Comparison of ENCODE assay signal across 28 cellular contexts in the genomic region with DNA sequence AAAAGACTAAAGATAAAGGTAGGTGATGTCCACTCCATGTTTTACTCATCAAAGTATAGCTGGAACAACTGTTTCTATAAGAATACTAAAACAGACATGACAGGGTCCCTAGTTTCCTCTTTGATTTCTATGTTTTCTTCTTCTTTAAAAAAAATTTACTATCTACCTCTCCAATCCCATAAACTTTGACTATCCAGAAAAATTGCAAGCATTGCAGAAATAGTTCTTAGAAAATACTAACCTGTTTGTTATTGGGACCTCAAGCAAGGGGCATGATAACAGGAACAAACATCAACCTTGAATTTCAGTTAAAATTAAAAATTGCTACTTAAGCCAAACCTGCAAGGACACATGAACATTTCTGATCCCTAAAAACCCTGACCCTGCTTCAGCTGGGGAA.
DNase-seq lines count a peak whose midpoint lies in the region; ATAC-seq, FAIRE-seq and TF ChIP-seq lines count a peak whose summit lies in the region.
"Had no signal": no experiment of that assay in that cellular context is flagged by ENCODE, and none has a peak within 500 bp of the region (broad histone marks: within the 10 kb centered on the region; RNA-seq: fewer than 3 reads in every experiment).

No MANE protein-coding gene starts in this region.

- H2BK20ac ChIP-seq in IMR-90 (ENCODE audit: low read depth, low read length): no peak overlapping the region

- H3K36me3 Mint-ChIP-seq in neural progenitor cell: no peaks in the 10 kb centered on the region
- H3K36me3 Mint-ChIP-seq: CD14-positive monocyte; CD4-positive, alpha-beta memory T cell; CD4-positive, CD25-positive, alpha-beta regulatory T cell; CD8-positive, alpha-beta memory T cell had no signal

- in situ Hi-C loops in HepG2 (cut with HindIII; ENCODE audit: extremely low pct_ligation_motif_present, low pct_unique_long_range_greater_than_20kb): no loop called here
- in situ Hi-C loops in IMR-90 (cut with MboI; ENCODE audit: low sequenced_read_pairs): no loop called here

- no peaks in the 10 kb centered on the region for H3F3A ChIP-seq in neural progenitor cell (ENCODE audit: low read depth)

- H3K4me1 Mint-ChIP-seq in neural progenitor cell: no peaks in the 10 kb centered on the region
- H3K4me1 Mint-ChIP-seq: CD14-positive monocyte; CD4-positive, alpha-beta memory T cell; CD4-positive, CD25-positive, alpha-beta regulatory T cell; CD8-positive, alpha-beta memory T cell had no signal

- H3K36me3 ChIP-seq in HepG2 (replicated peaks in 1 of 2; ENCODE audit: control insufficient read depth in 1 of 2, insufficient read depth in 2 of 2, low read length in 2 of 2) (no peaks in the 10 kb centered on the region), right lobe of liver (no peaks in the 10 kb centered on the region), IMR-90 (ENCODE audit: control insufficient read depth, insufficient read depth, low read length) (no peaks in the 10 kb centered on the region), neural progenitor cell (no peaks in the 10 kb centered on the region)
- H3K36me3 ChIP-seq: BE2C, BLaER1 had no signal

- no peaks in the 10 kb centered on the region for H3K9me3 Mint-ChIP-seq in neural progenitor cell
- H3K9me3 Mint-ChIP-seq: CD14-positive monocyte had no signal

- no TSS peak for BruUV-seq in HepG2 (replicated peaks; lab: Mats Ljungman, UMichigan)
- no TSS peak for BruUV-seq in IMR-90 (replicated peaks; lab: Mats Ljungman, UMichigan)

- H3K4me3 Mint-ChIP-seq in neural progenitor cell: no peak overlapping the region
- H3K4me3 Mint-ChIP-seq: CD14-positive monocyte; CD4-positive, alpha-beta memory T cell; CD4-positive, CD25-positive, alpha-beta regulatory T cell; CD8-positive, alpha-beta memory T cell had no signal

- H3K4me3 ChIP-seq in HepG2 (replicated peaks in 1 of 3; ENCODE audit: insufficient read depth in 1 of 3, low read depth in 2 of 3, low read length in 3 of 3) (no peak overlapping the region), right lobe of liver (no peak overlapping the region), IMR-90 (ENCODE audit: insufficient read depth, low read depth, low read length) (no peak overlapping the region), neural progenitor cell (no peak overlapping the region)
- H3K4me3 ChIP-seq: BLaER1, GM12878 had no signal

- H2AK5ac ChIP-seq in IMR-90 (ENCODE audit: low read depth, low read length): no peak overlapping the region

- no peak for FAIRE-seq in HepG2 (lab: Jason Lieb, UNC)
- FAIRE-seq: GM12878, GM12892, GM18507, GM19239 had no signal

- no peak overlapping the region for H4K8ac ChIP-seq in IMR-90 (ENCODE audit: low read depth in 2 of 2, low read length in 2 of 2)

- DNase-seq in HepG2 (ENCODE audit: low spot score) (no peak), right lobe of liver (no peak), IMR-90 (no peak), neural progenitor cell (ENCODE audit: low spot score) (no peak)
- DNase-seq: ACHN; BE2C; C1 segment of cervical spinal cord; CD4-positive, alpha-beta memory T cell; CD4-positive, CD25-positive, alpha-beta regulatory T cell; CD8-positive, alpha-beta memory T cell; COR-L47; DMS 273 treated with DMSO at 0.1 percent for 48 hours; DMS153; DMS53; DMS79; DND-41; EL; GDM1 had no signal

- no peak for ATAC-seq in HepG2
- ATAC-seq in right lobe of liver: no peak
- ATAC-seq in IMR-90 (ENCODE audit: low read depth): no peak
- no peak for ATAC-seq in GM19023 (IDR thresholded peaks at IDR 0.05; ENCODE audit: unreplicated experiment)
- no peak for ATAC-seq in HG02885 (IDR thresholded peaks at IDR 0.05; ENCODE audit: poor library complexity, unreplicated experiment)
- ATAC-seq in GM19463 (IDR thresholded peaks at IDR 0.05; ENCODE audit: unreplicated experiment): no peak
- ATAC-seq: GM12878 had no signal

- H3K4me2 ChIP-seq in HepG2 (ENCODE audit: low read depth, low read length): no peak overlapping the region
- H3K4me2 ChIP-seq in IMR-90 (ENCODE audit: low read depth, low read length): no peak overlapping the region
- no peak overlapping the region for H3K4me2 ChIP-seq in neural progenitor cell
- H3K4me2 ChIP-seq: BLaER1 had no signal

- no peak overlapping the region for H4K91ac ChIP-seq in IMR-90 (ENCODE audit: insufficient read depth, low read depth, low read length)

- no peaks in the 10 kb centered on the region for H3K27me3 Mint-ChIP-seq in neural progenitor cell (ENCODE audit: insufficient read depth, low read depth)
- H3K27me3 Mint-ChIP-seq: CD4-positive, alpha-beta memory T cell; CD4-positive, CD25-positive, alpha-beta regulatory T cell; CD8-positive, alpha-beta memory T cell had no signal

- H2AK9ac ChIP-seq in IMR-90 (replicated peaks; ENCODE audit: low read depth, low read length, poor library complexity): no peak overlapping the region

- no peaks in the 10 kb centered on the region for H3K79me1 ChIP-seq in IMR-90 (ENCODE audit: low read depth in 1 of 2, low read length in 2 of 2)

- TF ChIP-seq EP300 in HepG2 (IDR thresholded peaks at IDR 0.05; ENCODE audit: low read depth in 2 of 2, low read length in 2 of 2) (no peak), HepG2 (CRISPR knock-in tag; IDR thresholded peaks at IDR 0.05; ENCODE audit: borderline replicate concordance) (no peak)

- H3K4me1 ChIP-seq in HepG2 (ENCODE audit: insufficient read depth, low read length) (no peaks in the 10 kb centered on the region), right lobe of liver (peaks cover 0 to 3% (median 0%) of the 10 kb centered on the region in 4 donors), IMR-90 (ENCODE audit: control insufficient read depth, insufficient read depth, low read length) (no peaks in the 10 kb centered on the region), neural progenitor cell (no peaks in the 10 kb centered on the region)
- H3K4me1 ChIP-seq: BE2C, BLaER1 had no signal

- H3K27ac Mint-ChIP-seq in neural progenitor cell: no peak overlapping the region
- H3K27ac Mint-ChIP-seq: CD14-positive monocyte; CD4-positive, alpha-beta memory T cell; CD4-positive, CD25-positive, alpha-beta regulatory T cell had no signal

- no peak overlapping the region for H4K5ac ChIP-seq in IMR-90 (ENCODE audit: low read depth, low read length)

- H3K56ac ChIP-seq in IMR-90 (ENCODE audit: extremely low read depth, insufficient read depth, low read length): no peak overlapping the region

- H3K9me3 ChIP-seq in HepG2 (ENCODE audit: low read length): no peaks in the 10 kb centered on the region
- no peaks in the 10 kb centered on the region for H3K9me3 ChIP-seq in right lobe of liver
- H3K9me3 ChIP-seq in IMR-90 (ENCODE audit: control insufficient read depth, insufficient read depth, low read length): no peaks in the 10 kb centered on the region
- H3K9me3 ChIP-seq in neural progenitor cell (ENCODE audit: low read depth): no peaks in the 10 kb centered on the region
- H3K9me3 ChIP-seq: BE2C, BLaER1 had no signal

- no peaks in the 10 kb centered on the region for H3K79me2 ChIP-seq in HepG2 (ENCODE audit: insufficient read depth, low read length)
- H3K79me2 ChIP-seq in neural progenitor cell (ENCODE audit: low read depth): no peaks in the 10 kb centered on the region

- H2AFZ ChIP-seq in HepG2 (ENCODE audit: low read length) (no peak overlapping the region), IMR-90 (replicated peaks; ENCODE audit: low read length, poor library complexity) (no peak overlapping the region), neural progenitor cell (replicated peaks) (peak overlapping the region; percentile 88)

- no peak for TF ChIP-seq CTCF in HepG2 (CRISPR knock-in tag; IDR thresholded peaks at IDR 0.05)
- TF ChIP-seq CTCF in right lobe of liver (IDR thresholded peaks at IDR 0.05): no peak
- TF ChIP-seq CTCF in IMR-90 (conservative IDR thresholded peaks at IDR 0.05; ENCODE audit: low read depth, low read length): no peak
- TF ChIP-seq CTCF in neural progenitor cell (IDR thresholded peaks at IDR 0.05): no peak

- H4K20me1 ChIP-seq in HepG2 (ENCODE audit: insufficient read depth, low read length) (no peaks in the 10 kb centered on the region), IMR-90 (ENCODE audit: insufficient read depth, low read length) (no peaks in the 10 kb centered on the region), neural progenitor cell (ENCODE audit: low read depth) (no peaks in the 10 kb centered on the region)
- H4K20me1 ChIP-seq: BLaER1 had no signal

- H3K27me3 ChIP-seq in HepG2 (ENCODE audit: control insufficient read depth in 1 of 2, insufficient read depth in 2 of 2, low read length in 2 of 2): no peaks in the 10 kb centered on the region
- no peaks in the 10 kb centered on the region for H3K27me3 ChIP-seq in right lobe of liver
- H3K27me3 ChIP-seq in IMR-90 (ENCODE audit: control insufficient read depth, insufficient read depth, low read length): no peaks in the 10 kb centered on the region
- H3K27me3 ChIP-seq in neural progenitor cell: no peaks in the 10 kb centered on the region
- H3K27me3 ChIP-seq: BE2C, BLaER1 had no signal

- no peak overlapping the region for H3K27ac ChIP-seq in HepG2 (ENCODE audit: extremely low read length, insufficient read depth, low read length)
- H3K27ac ChIP-seq in right lobe of liver: no peak overlapping the region
- no peak overlapping the region for H3K27ac ChIP-seq in IMR-90 (ENCODE audit: insufficient read depth, low read length)
- H3K27ac ChIP-seq in neural progenitor cell: no peak overlapping the region
- H3K27ac ChIP-seq: 22Rv1, BLaER1 had no signal

- intact Hi-C loops in HepG2 (cut with micrococcal nuclease; ENCODE audit: unreplicated experiment): no loop called here
- intact Hi-C loops in right lobe of liver (cut with DNase I): no loop called here
- intact Hi-C loops in IMR-90 (cut with micrococcal nuclease): no loop called here

- no peak overlapping the region for H3K18ac ChIP-seq in IMR-90 (ENCODE audit: low read depth, low read length)

- H3K9ac ChIP-seq in HepG2 (ENCODE audit: insufficient read depth, low read depth, low read length): no peak overlapping the region
- H3K9ac ChIP-seq in IMR-90 (ENCODE audit: low read depth, low read length): no peak overlapping the region
- H3K9ac ChIP-seq in neural progenitor cell: no peak overlapping the region
- H3K9ac ChIP-seq: BLaER1 had no signal

- TF ChIP-seq POLR2A in HepG2 (IDR thresholded peaks at IDR 0.05; ENCODE audit: insufficient read depth in 1 of 2, low read depth in 2 of 2, low read length in 2 of 2): no peak
- TF ChIP-seq POLR2A in right lobe of liver (IDR thresholded peaks at IDR 0.05): no peak
- no peak for TF ChIP-seq POLR2A in IMR-90 (IDR thresholded peaks at IDR 0.05; ENCODE audit: low read depth, low read length)

- H3K14ac ChIP-seq in IMR-90 (replicated peaks; ENCODE audit: low read depth, low read length): no peak overlapping the region

- TF ChIP-seq RAD21 in HepG2 (CRISPR knock-in tag; IDR thresholded peaks at IDR 0.05): no peak
- TF ChIP-seq RAD21 in IMR-90 (IDR thresholded peaks at IDR 0.05; ENCODE audit: low read length): no peak

- H2BK5ac ChIP-seq in IMR-90 (ENCODE audit: low read depth, low read length, poor library complexity, severe bottlenecking): no peak overlapping the region

- H3K4ac ChIP-seq in IMR-90 (ENCODE audit: low read depth, low read length): no peak overlapping the region

- no peak overlapping the region for H2BK15ac ChIP-seq in IMR-90 (ENCODE audit: low read depth, low read length)

- POLR2A ChIA-PET in HepG2 (lab: Yijun Ruan, JAX): no interaction called here
- POLR2A ChIA-PET in IMR-90 (lab: Charles Lee; ENCODE audit: unreplicated experiment): no interaction called here

- H2BK120ac ChIP-seq in IMR-90 (ENCODE audit: low read depth, low read length): no peak overlapping the region

- dilution Hi-C loops in IMR-90 (cut with HindIII; ENCODE audit: low sequenced_read_pairs, unreplicated experiment): no loop called here

- CTCF ChIA-PET in HepG2 (lab: Yijun Ruan, JAX; ENCODE audit: low intra/inter-chr PET ratio, low total read pairs): no interaction called here
- CTCF ChIA-PET in IMR-90 (lab: Yijun Ruan, JAX): no interaction called here

- no peak overlapping the region for H3K23ac ChIP-seq in IMR-90 (ENCODE audit: low read depth, low read length)

- no peaks in the 10 kb centered on the region for H3K9me1 ChIP-seq in IMR-90 (ENCODE audit: insufficient read depth, low read length)
